ENCODE assay signal across 13 cellular contexts in genomic region chr2:157415632-157416101, GRCh38. TPM values are rescaled to one million over a fixed set of nuclear protein-coding genes. Genes with fewer than 3 reads are reported as not detected.
DNase-seq lines count a peak whose midpoint lies in the region; ATAC-seq and TF ChIP-seq lines count a peak whose summit lies in the region.
"Had no signal": no experiment of that assay in that cellular context is flagged by ENCODE, and none has a peak within 500 bp of the region (broad histone marks: within the 10 kb centered on the region; RNA-seq: fewer than 3 reads in every experiment).

No MANE protein-coding gene starts in this region.

- no peak for TF ChIP-seq RAD21 in SK-N-SH (IDR thresholded peaks at IDR 0.05; ENCODE audit: low read length)

- H3K4me1 Mint-ChIP-seq in activated CD4-positive, alpha-beta T cell treated with anti-CD3 and anti-CD28 coated beads, Interleukin-2, amount 10 ng/mL, durations not matched to agents 7 days and 5 days: peaks cover 89% of the 10 kb centered on the region
- H3K4me1 Mint-ChIP-seq in activated T-helper 1 cell treated with anti-CD3 and anti-CD28 coated beads, Interleukin-12 subunit alpha, Interleukin-12 subunit beta, Interleukin-2, Interleukin-4 antibody, amounts not matched to agents 30 ng/mL and 10 ng/mL and 1 ng/mL, durations not matched to agents 14 hours and 24 hours and 36 hours (ENCODE audit: low read depth): peaks cover 90% of the 10 kb centered on the region
- peaks cover 79 to 89% of the 10 kb centered on the region in 2 donors for H3K4me1 Mint-ChIP-seq in natural killer cell treated with Interleukin-12 subunit alpha and Interleukin-12 subunit beta and Interleukin-15 and Interleukin-18, amount 100 ng/mL, for 72 hours (ENCODE audit: low read depth in 2 of 2)

- H3K27me3 ChIP-seq in SK-N-SH (ENCODE audit: insufficient read depth): no peaks in the 10 kb centered on the region; the same call in 1 of the 2 replicates

- no peaks in the 10 kb centered on the region for H4K20me1 ChIP-seq in SK-N-SH (ENCODE audit: insufficient read depth)

- H3K9ac ChIP-seq in SK-N-SH: no peak overlapping the region

- no peaks in the 10 kb centered on the region for H3K4me1 ChIP-seq in SK-N-SH (ENCODE audit: control insufficient read depth in 1 of 2, insufficient read depth in 2 of 2, low read depth in 1 of 2, low read length in 1 of 2)

- in situ Hi-C loops in GM18951 (cut with MboI; ENCODE audit: low sequenced_read_pairs, unreplicated experiment): no loop called here

- H3K27ac Mint-ChIP-seq in activated CD4-positive, alpha-beta T cell treated with anti-CD3 and anti-CD28 coated beads, Interleukin-2, amount 10 ng/mL, durations not matched to agents 7 days and 5 days: peak overlapping the region; percentile 94
- H3K27ac Mint-ChIP-seq in activated T-helper 1 cell treated with anti-CD3 and anti-CD28 coated beads, Interleukin-12 subunit alpha, Interleukin-12 subunit beta, Interleukin-2, Interleukin-4 antibody, amounts not matched to agents 30 ng/mL and 10 ng/mL and 1 ng/mL, durations not matched to agents 14 hours and 24 hours and 36 hours: peak overlapping the region; percentile 88
- H3K27ac Mint-ChIP-seq in natural killer cell treated with Interleukin-12 subunit alpha and Interleukin-12 subunit beta and Interleukin-15 and Interleukin-18, amount 100 ng/mL, for 72 hours: peak overlapping the region; percentile 99

- no peak overlapping the region for H2AFZ ChIP-seq in SK-N-SH (ENCODE audit: low read depth)

- H3K9me2 ChIP-seq in SK-N-SH: no peaks in the 10 kb centered on the region

- no peaks in the 10 kb centered on the region for H3K27me3 Mint-ChIP-seq in activated CD4-positive, alpha-beta T cell treated with anti-CD3 and anti-CD28 coated beads, Interleukin-2, amount 10 ng/mL, durations not matched to agents 7 days and 5 days
- no peaks in the 10 kb centered on the region for H3K27me3 Mint-ChIP-seq in activated T-helper 1 cell treated with anti-CD3 and anti-CD28 coated beads, Interleukin-12 subunit alpha, Interleukin-12 subunit beta, Interleukin-2, Interleukin-4 antibody, amounts not matched to agents 30 ng/mL and 10 ng/mL and 1 ng/mL, durations not matched to agents 14 hours and 24 hours and 36 hours (ENCODE audit: insufficient read depth)
- no peaks in the 10 kb centered on the region for H3K27me3 Mint-ChIP-seq in natural killer cell treated with Interleukin-12 subunit alpha and Interleukin-12 subunit beta and Interleukin-15 and Interleukin-18, amount 100 ng/mL, for 72 hours

- no peak overlapping the region for H3K4me2 ChIP-seq in SK-N-SH

- TF ChIP-seq EP300 in SK-N-SH (IDR thresholded peaks at IDR 0.05; ENCODE audit: borderline replicate concordance in 1 of 2, low read depth in 1 of 2, low read length in 1 of 2): no peak

- no peaks in the 10 kb centered on the region for H3K9me3 ChIP-seq in SK-N-SH

- no peaks in the 10 kb centered on the region for H3K36me3 ChIP-seq in SK-N-SH (replicated peaks in 1 of 2; ENCODE audit: control insufficient read depth in 1 of 2, insufficient read depth in 2 of 2, low read length in 1 of 2)

- WGBS in SK-N-SH (ENCODE audit: low lambda C conversion rate): 22% methylated on average over 12 of the region's 13 CpGs

- no peak for ATAC-seq in natural killer cell treated with Interleukin-12 subunit alpha and Interleukin-12 subunit beta and Interleukin-15 and Interleukin-18, amount 100 ng/mL, for 72 hours
- ATAC-seq in HG03135 (IDR thresholded peaks at IDR 0.05; ENCODE audit: unreplicated experiment): no peak

- H3K27ac ChIP-seq in SK-N-SH (ENCODE audit: low read depth in 2 of 2, low read length in 1 of 2): no peak overlapping the region

- no peaks in the 10 kb centered on the region for H3F3A ChIP-seq in SK-N-SH (replicated peaks; ENCODE audit: insufficient read depth)

- intact Hi-C loops in activated T-helper 1 cell treated with anti-CD3 and anti-CD28 coated beads, Interleukin-12 subunit alpha, Interleukin-12 subunit beta, Interleukin-2, Interleukin-4 antibody, amounts not matched to agents 30 ng/mL and 10 ng/mL and 1 ng/mL, durations not matched to agents 14 hours and 24 hours and 36 hours (cut with micrococcal nuclease): loop anchor here (10.0 kb wide), 1 partner anchor 329 kb away; no protein-coding TSS in a partner anchor

- TF ChIP-seq CTCF in SK-N-SH (IDR thresholded peaks at IDR 0.05): no peak

- H3K36me3 Mint-ChIP-seq in activated CD4-positive, alpha-beta T cell treated with anti-CD3 and anti-CD28 coated beads, Interleukin-2, amount 10 ng/mL, durations not matched to agents 7 days and 5 days (ENCODE audit: low read depth): peaks cover 90% of the 10 kb centered on the region
- peaks cover 72% of the 10 kb centered on the region for H3K36me3 Mint-ChIP-seq in activated T-helper 1 cell treated with anti-CD3 and anti-CD28 coated beads, Interleukin-12 subunit alpha, Interleukin-12 subunit beta, Interleukin-2, Interleukin-4 antibody, amounts not matched to agents 30 ng/mL and 10 ng/mL and 1 ng/mL, durations not matched to agents 14 hours and 24 hours and 36 hours (ENCODE audit: low read depth)
- H3K36me3 Mint-ChIP-seq in natural killer cell treated with Interleukin-12 subunit alpha and Interleukin-12 subunit beta and Interleukin-15 and Interleukin-18, amount 100 ng/mL, for 72 hours: peaks cover 82% of the 10 kb centered on the region

- CTCF ChIA-PET in activated CD4-positive, alpha-beta T cell treated with anti-CD3 and anti-CD28 coated beads, Interleukin-2, amount 10 ng/mL, durations not matched to agents 7 days and 5 days (lab: Charles Lee): interaction anchor here (0.7 to 1.7 kb wide), 6 partner anchors 11 to 88 kb away, joined by 3 to 4 read pairs (median 3); no protein-coding TSS in a partner anchor
- CTCF ChIA-PET in SK-N-SH (lab: Yijun Ruan, JAX): no interaction called here

- DNase-seq in activated CD4-positive, alpha-beta T cell treated with anti-CD3 and anti-CD28 coated beads, Interleukin-2, amount 10 ng/mL, durations not matched to agents 7 days and 5 days: no peak
- DNase-seq in activated CD4-positive, alpha-beta T cell treated with anti-CD3 and anti-CD28 coated beads for 4 hours: no peak
- DNase-seq in activated T-helper 1 cell treated with anti-CD3 and anti-CD28 coated beads, Interleukin-12 subunit alpha, Interleukin-12 subunit beta, Interleukin-2, Interleukin-4 antibody, amounts not matched to agents 30 ng/mL and 10 ng/mL and 1 ng/mL, durations not matched to agents 14 hours and 24 hours and 36 hours (ENCODE audit: low spot score): no peak
- DNase-seq in natural killer cell treated with Interleukin-12 subunit alpha and Interleukin-12 subunit beta and Interleukin-15 and Interleukin-18, amount 100 ng/mL, for 72 hours (ENCODE audit: low spot score): no peak
- DNase-seq in SK-N-SH: no peak
- no peak for DNase-seq in NCI-H2196 treated with DMSO at 0.1 percent for 48 hours (lab: John Stamatoyannopoulos, UW; ENCODE audit: unreplicated experiment)
- DNase-seq: cerebellar nuclear complex, hippocampal formation, NCI-H1105, NCI-H774 had no signal

- H3K4me3 Mint-ChIP-seq in activated CD4-positive, alpha-beta T cell treated with anti-CD3 and anti-CD28 coated beads, Interleukin-2, amount 10 ng/mL, durations not matched to agents 7 days and 5 days: peak overlapping the region; percentile 55
- H3K4me3 Mint-ChIP-seq in activated T-helper 1 cell treated with anti-CD3 and anti-CD28 coated beads, Interleukin-12 subunit alpha, Interleukin-12 subunit beta, Interleukin-2, Interleukin-4 antibody, amounts not matched to agents 30 ng/mL and 10 ng/mL and 1 ng/mL, durations not matched to agents 14 hours and 24 hours and 36 hours: peak overlapping the region; percentile 72
- peak overlapping the region; percentile 70 for H3K4me3 Mint-ChIP-seq in natural killer cell treated with Interleukin-12 subunit alpha and Interleukin-12 subunit beta and Interleukin-15 and Interleukin-18, amount 100 ng/mL, for 72 hours

- POLR2A ChIA-PET in activated CD4-positive, alpha-beta T cell treated with anti-CD3 and anti-CD28 coated beads, Interleukin-2, amount 10 ng/mL, durations not matched to agents 7 days and 5 days (lab: Charles Lee): no interaction called here
- POLR2A ChIA-PET in SK-N-SH (lab: Yijun Ruan, JAX): no interaction called here

- no peaks in the 10 kb centered on the region for H3K79me2 ChIP-seq in SK-N-SH (ENCODE audit: insufficient read depth)

- no peaks in the 10 kb centered on the region for H3K9me3 Mint-ChIP-seq in activated CD4-positive, alpha-beta T cell treated with anti-CD3 and anti-CD28 coated beads, Interleukin-2, amount 10 ng/mL, durations not matched to agents 7 days and 5 days
- no peaks in the 10 kb centered on the region for H3K9me3 Mint-ChIP-seq in activated T-helper 1 cell treated with anti-CD3 and anti-CD28 coated beads, Interleukin-12 subunit alpha, Interleukin-12 subunit beta, Interleukin-2, Interleukin-4 antibody, amounts not matched to agents 30 ng/mL and 10 ng/mL and 1 ng/mL, durations not matched to agents 14 hours and 24 hours and 36 hours
- H3K9me3 Mint-ChIP-seq in natural killer cell treated with Interleukin-12 subunit alpha and Interleukin-12 subunit beta and Interleukin-15 and Interleukin-18, amount 100 ng/mL, for 72 hours: no peaks in the 10 kb centered on the region

- H3K4me3 ChIP-seq in SK-N-SH (ENCODE audit: low read depth in 2 of 2, low read length in 1 of 2): no peak overlapping the region
- H3K4me3 ChIP-seq: lung had no signal

- TF ChIP-seq POLR2A in GM18951 (IDR thresholded peaks at IDR 0.05; ENCODE audit: extremely low read depth, insufficient read depth, insufficient read length): peak; percentile 1

TF ChIP-seq in SK-N-SH, 30 proteins besides CTCF, POLR2A, EP300 and RAD21 (continues in another document):
- TF ChIP-seq RFX5 (IDR thresholded peaks at IDR 0.05; ENCODE audit: low read length) (no peak), FOXJ3 (CRISPR knock-in tag; IDR thresholded peaks at IDR 0.05) (no peak), RXRA (IDR thresholded peaks at IDR 0.05; ENCODE audit: borderline replicate concordance, low read depth) (no peak), YY1 (IDR thresholded peaks at IDR 0.05; ENCODE audit: low read depth) (no peak), NFIC (IDR thresholded peaks at IDR 0.05; ENCODE audit: borderline replicate concordance) (no peak), GABPA (IDR thresholded peaks at IDR 0.05; ENCODE audit: low read depth) (no peak), TEAD4 (IDR thresholded peaks at IDR 0.05; ENCODE audit: borderline replicate concordance, insufficient read depth) (no peak), MXI1 (IDR thresholded peaks at IDR 0.05; ENCODE audit: low read depth, low read length) (no peak)

RNA-seq across cellular contexts. Expression of gene CYTIP, which starts 28.2 kb away (rescaled TPM):
- total RNA-seq in activated CD4-positive, alpha-beta T cell treated with anti-CD3 and anti-CD28 coated beads, Interleukin-2, amount 10 ng/mL, durations not matched to agents 7 days and 5 days: 100 to 1,000 TPM; 234 to 279 TPM
- total RNA-seq in activated T-helper 1 cell treated with anti-CD3 and anti-CD28 coated beads, Interleukin-12 subunit alpha, Interleukin-12 subunit beta, Interleukin-2, Interleukin-4 antibody, amounts not matched to agents 30 ng/mL and 10 ng/mL and 1 ng/mL, durations not matched to agents 14 hours and 24 hours and 36 hours: 296 and 302 TPM in 2 replicates
- 1,000 to 10,000 TPM in 1 of 2 donors, 100 to 1,000 TPM in 1; 755 to 1,319 TPM for total RNA-seq in natural killer cell treated with Interleukin-12 subunit alpha and Interleukin-12 subunit beta and Interleukin-15 and Interleukin-18, amount 100 ng/mL, for 72 hours
- polyA plus RNA-seq in SK-N-SH (2012; rRNA removed): not detected in 2 replicates
- polyA plus RNA-seq in SK-N-SH (2012; cell fraction: cytosol; rRNA removed): not detected in 2 replicates
- polyA plus RNA-seq in SK-N-SH (2012; cell fraction: nucleus; rRNA removed): not detected in 2 replicates
